Comparison of ENCODE assay signal across 9 cellular contexts in the genomic region with DNA sequence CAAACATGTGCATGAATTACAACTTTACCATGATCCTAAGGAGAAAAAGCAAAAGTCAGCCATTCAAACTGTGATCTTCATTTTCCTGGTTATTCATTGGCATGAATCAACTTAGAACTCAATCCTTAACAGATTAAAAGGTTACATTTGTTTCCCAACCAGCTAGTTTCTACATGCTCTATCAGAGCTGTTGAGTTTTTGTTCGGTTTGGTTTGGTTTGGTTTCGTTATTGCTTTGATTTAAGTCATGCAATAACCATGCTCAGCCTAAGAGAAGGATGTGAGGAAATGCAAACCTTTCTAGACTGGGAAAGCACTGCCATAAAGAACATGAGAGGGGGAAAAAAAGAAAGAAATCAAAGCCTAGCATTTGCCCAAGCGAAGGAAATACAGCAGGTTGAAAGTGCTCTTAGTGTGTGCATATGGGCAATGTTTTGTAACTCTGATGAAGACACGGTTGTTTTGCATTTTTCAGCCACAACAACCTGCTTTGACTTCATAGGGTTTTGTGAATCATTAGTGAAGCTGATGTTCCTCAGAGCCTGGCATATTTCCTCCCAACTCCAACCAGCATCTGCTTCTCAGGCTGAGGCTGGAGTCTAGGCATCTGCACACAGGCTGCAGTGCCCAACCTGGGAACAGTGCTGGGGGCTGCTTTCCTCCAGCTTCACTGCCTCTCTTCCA.
DNase-seq lines count a peak whose midpoint lies in the region; ATAC-seq, FAIRE-seq and TF ChIP-seq lines count a peak whose summit lies in the region.
"Had no signal": no experiment of that assay in that cellular context is flagged by ENCODE, and none has a peak within 500 bp of the region (broad histone marks: within the 10 kb centered on the region; RNA-seq: fewer than 3 reads in every experiment).

No MANE protein-coding gene starts in this region.

- H3K27me3 ChIP-seq in MM.1S (replicated peaks; ENCODE audit: insufficient read depth, low read length): no peaks in the 10 kb centered on the region
- H3K27me3 ChIP-seq in keratinocyte (ENCODE audit: control insufficient read depth, extremely low read depth, insufficient read depth, low read length): no peaks in the 10 kb centered on the region

- H3K36me3 ChIP-seq in MM.1S (replicated peaks; ENCODE audit: insufficient read depth, low read length) (no peaks in the 10 kb centered on the region), keratinocyte (ENCODE audit: control insufficient read depth in 2 of 2, extremely low read depth in 1 of 2, insufficient read depth in 2 of 2, low read length in 2 of 2) (no peaks in the 10 kb centered on the region)

- H3K4me2 ChIP-seq in MM.1S (ENCODE audit: low read depth, low read length) (0 out of 2 replicates have a peak overlapping the region, but pooled peaks have one; percentile 1), keratinocyte (ENCODE audit: control insufficient read depth, extremely low read depth, insufficient read depth, low read depth, low read length) (peak overlapping the region; percentile 68)

- H3K4me3 ChIP-seq in MM.1S (ENCODE audit: low read length) (no peak overlapping the region), keratinocyte (ENCODE audit: control insufficient read depth in 2 of 3, extremely low read depth in 1 of 3, insufficient read depth in 2 of 3, low read depth in 1 of 3, low read length in 3 of 3) (peak overlapping the region in 2 of 3 experiments; percentile 13 to 36)

- H3F3A ChIP-seq in MM.1S (ENCODE audit: insufficient read depth, low read length): no peaks in the 10 kb centered on the region

- H3K4me1 ChIP-seq in MM.1S (ENCODE audit: low read length) (no peaks in the 10 kb centered on the region), keratinocyte (ENCODE audit: control insufficient read depth, extremely low read depth, insufficient read depth, low read length) (peaks cover 22% of the 10 kb centered on the region)

- H3K36me3 Mint-ChIP-seq in natural killer cell treated with Interleukin-12 subunit alpha and Interleukin-12 subunit beta and Interleukin-15 and Interleukin-18, amount 100 ng/mL, for 72 hours: no peaks in the 10 kb centered on the region

- H3K9me3 Mint-ChIP-seq in natural killer cell treated with Interleukin-12 subunit alpha and Interleukin-12 subunit beta and Interleukin-15 and Interleukin-18, amount 100 ng/mL, for 72 hours: peaks cover 3% of the 10 kb centered on the region

- H3K9ac ChIP-seq in MM.1S (ENCODE audit: low read length) (no peak overlapping the region), keratinocyte (ENCODE audit: control insufficient read depth, extremely low read depth, insufficient read depth, low read length) (no peak overlapping the region)

- no peaks in the 10 kb centered on the region for H3K9me2 ChIP-seq in MM.1S (replicated peaks; ENCODE audit: insufficient read depth, low read length)

- peak; percentile 67 for FAIRE-seq in keratinocyte (lab: Jason Lieb, UNC)

- H3K9me1 ChIP-seq in keratinocyte (ENCODE audit: control insufficient read depth, extremely low read depth, insufficient read depth, low read length): no peaks in the 10 kb centered on the region

- H3K27ac ChIP-seq in MM.1S (ENCODE audit: low read length): no peak overlapping the region
- H3K27ac ChIP-seq in keratinocyte (ENCODE audit: control insufficient read depth, insufficient read depth, low read length): peak overlapping the region; percentile 38

- H4K20me1 ChIP-seq in MM.1S (ENCODE audit: insufficient read depth, low read length): no peaks in the 10 kb centered on the region
- no peaks in the 10 kb centered on the region for H4K20me1 ChIP-seq in keratinocyte (ENCODE audit: control insufficient read depth, extremely low read depth, insufficient read depth, low read length)

- ATAC-seq in GM18867 (IDR thresholded peaks at IDR 0.05; ENCODE audit: unreplicated experiment) (peak; percentile 86), GM21786 (IDR thresholded peaks at IDR 0.05; ENCODE audit: unreplicated experiment) (peak; percentile 70)
- no peak for ATAC-seq in natural killer cell treated with Interleukin-12 subunit alpha and Interleukin-12 subunit beta and Interleukin-15 and Interleukin-18, amount 100 ng/mL, for 72 hours

- peaks cover 0 to 3% of the 10 kb centered on the region in 2 donors for H3K27me3 Mint-ChIP-seq in natural killer cell treated with Interleukin-12 subunit alpha and Interleukin-12 subunit beta and Interleukin-15 and Interleukin-18, amount 100 ng/mL, for 72 hours

- H3K27ac Mint-ChIP-seq in natural killer cell treated with Interleukin-12 subunit alpha and Interleukin-12 subunit beta and Interleukin-15 and Interleukin-18, amount 100 ng/mL, for 72 hours: no peak overlapping the region

- no peaks in the 10 kb centered on the region for H3K9me3 ChIP-seq in MM.1S (replicated peaks; ENCODE audit: insufficient read depth, low read length)
- peaks cover 3% of the 10 kb centered on the region for H3K9me3 ChIP-seq in keratinocyte (ENCODE audit: control insufficient read depth, low read depth, low read length)

- DNase-seq in MM.1S (no peak), keratinocyte (ENCODE audit: low read depth, low spot score) (no peak)
- DNase-seq in natural killer cell treated with Interleukin-12 subunit alpha and Interleukin-12 subunit beta and Interleukin-15 and Interleukin-18, amount 100 ng/mL, for 72 hours (ENCODE audit: low spot score): no peak
- DNase-seq in stimulated activated CD4-positive, alpha-beta T cell treated with anti-CD3 and anti-CD28 coated beads, Interleukin-2, amount 100 ng/mL, for 48 hours: no peak
- no peak for DNase-seq in activated effector memory CD4-positive, alpha-beta T cell treated with anti-CD3 and anti-CD28 coated beads, Interleukin-2, amount 50 U/mL, for 16 hours
- DNase-seq: caudate nucleus, NCI-H1930 had no signal

- no peaks in the 10 kb centered on the region for H3K79me2 ChIP-seq in MM.1S (ENCODE audit: low read length)
- no peaks in the 10 kb centered on the region for H3K79me2 ChIP-seq in keratinocyte (ENCODE audit: control insufficient read depth, insufficient read depth, low read length)

- H2AFZ ChIP-seq in MM.1S (ENCODE audit: low read length): no peak overlapping the region
- peak overlapping the region; percentile 36 for H2AFZ ChIP-seq in keratinocyte (ENCODE audit: control insufficient read depth, low read length)

- TF ChIP-seq CTCF in MM.1S (IDR thresholded peaks at IDR 0.05; ENCODE audit: low read length) (no peak), keratinocyte (optimal IDR thresholded peaks at IDR 0.05 in 1 of 3, IDR thresholded peaks at IDR 0.05 in 1 of 3, conservative IDR thresholded peaks at IDR 0.05 in 1 of 3; ENCODE audit: extremely low read depth in 1 of 3, insufficient read depth in 2 of 3, low read length in 3 of 3) (no peak)

- no peak overlapping the region for H3K4me3 Mint-ChIP-seq in natural killer cell treated with Interleukin-12 subunit alpha and Interleukin-12 subunit beta and Interleukin-15 and Interleukin-18, amount 100 ng/mL, for 72 hours

- dilution Hi-C loops in keratinocyte (cut with MboI; ENCODE audit: extremely low pct_ligation_motif_present, low sequenced_read_pairs): no loop called here

- no peaks in the 10 kb centered on the region for H3K4me1 Mint-ChIP-seq in natural killer cell treated with Interleukin-12 subunit alpha and Interleukin-12 subunit beta and Interleukin-15 and Interleukin-18, amount 100 ng/mL, for 72 hours (ENCODE audit: low read depth in 2 of 2)

Comparison
In these comparisons a context has a peak if more than half of its experiments do, and no peak if none do; other contexts are left out.
1. ATAC-seq: peak in GM18867 (single experiment) and GM21786 (single experiment); none in natural killer cell treated with Interleukin-12 subunit alpha and Interleukin-12 subunit beta and Interleukin-15 and Interleukin-18, amount 100 ng/mL, for 72 hours (0 of 2).